Comparison of ENCODE assay signal across 1 cellular context in the genomic region with DNA sequence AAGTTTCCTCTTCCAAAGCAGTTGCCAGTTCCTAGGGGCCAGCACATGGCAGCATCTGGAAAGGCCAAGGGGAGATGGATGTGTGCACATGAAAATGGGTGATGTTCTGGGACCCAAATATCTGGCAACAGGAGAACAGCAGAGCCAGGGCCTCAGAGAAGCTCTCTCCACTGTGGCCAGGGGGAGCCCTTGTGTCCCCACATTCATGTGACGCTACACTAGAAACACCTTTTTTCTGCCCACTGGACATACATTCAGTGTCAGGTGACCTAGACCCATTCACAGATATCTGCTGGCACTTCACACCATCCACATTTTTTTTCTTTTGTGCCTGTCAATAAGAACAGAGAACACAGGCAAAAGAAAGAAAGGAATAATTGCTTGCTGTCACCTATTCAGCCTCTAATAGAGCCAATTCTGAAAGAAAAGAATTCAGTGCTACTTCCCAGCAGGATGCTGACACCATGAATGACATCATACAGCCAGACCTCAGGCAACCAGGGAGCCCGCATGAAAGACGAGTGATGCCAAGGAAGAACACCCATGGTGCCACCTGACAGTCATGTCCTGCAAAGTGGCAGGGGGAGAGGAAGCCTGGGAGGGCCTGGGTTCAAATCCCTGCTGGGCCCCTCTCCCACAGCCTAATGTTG.
TF ChIP-seq lines count a peak whose summit lies in the region.

No MANE protein-coding gene starts in this region.

TF ChIP-seq in IMR-90, 13 proteins besides CTCF, POLR2A, EP300 and RAD21:
- TF ChIP-seq, protein P1, sequence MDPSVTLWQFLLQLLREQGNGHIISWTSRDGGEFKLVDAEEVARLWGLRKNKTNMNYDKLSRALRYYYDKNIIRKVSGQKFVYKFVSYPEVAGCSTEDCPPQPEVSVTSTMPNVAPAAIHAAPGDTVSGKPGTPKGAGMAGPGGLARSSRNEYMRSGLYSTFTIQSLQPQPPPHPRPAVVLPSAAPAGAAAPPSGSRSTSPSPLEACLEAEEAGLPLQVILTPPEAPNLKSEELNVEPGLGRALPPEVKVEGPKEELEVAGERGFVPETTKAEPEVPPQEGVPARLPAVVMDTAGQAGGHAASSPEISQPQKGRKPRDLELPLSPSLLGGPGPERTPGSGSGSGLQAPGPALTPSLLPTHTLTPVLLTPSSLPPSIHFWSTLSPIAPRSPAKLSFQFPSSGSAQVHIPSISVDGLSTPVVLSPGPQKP (IDR thresholded peaks at IDR 0.05; ENCODE audit: borderline replicate concordance, low read depth, low read length) = no peak
- no peak for TF ChIP-seq SMC3 (IDR thresholded peaks at IDR 0.05; ENCODE audit: low read depth, low read length)
- no peak for TF ChIP-seq MXI1 (IDR thresholded peaks at IDR 0.05; ENCODE audit: borderline replicate concordance, low read depth, low read length)
- TF ChIP-seq FOS (IDR thresholded peaks at IDR 0.05; ENCODE audit: low read depth, low read length) = no peak
